In the genomic region with DNA sequence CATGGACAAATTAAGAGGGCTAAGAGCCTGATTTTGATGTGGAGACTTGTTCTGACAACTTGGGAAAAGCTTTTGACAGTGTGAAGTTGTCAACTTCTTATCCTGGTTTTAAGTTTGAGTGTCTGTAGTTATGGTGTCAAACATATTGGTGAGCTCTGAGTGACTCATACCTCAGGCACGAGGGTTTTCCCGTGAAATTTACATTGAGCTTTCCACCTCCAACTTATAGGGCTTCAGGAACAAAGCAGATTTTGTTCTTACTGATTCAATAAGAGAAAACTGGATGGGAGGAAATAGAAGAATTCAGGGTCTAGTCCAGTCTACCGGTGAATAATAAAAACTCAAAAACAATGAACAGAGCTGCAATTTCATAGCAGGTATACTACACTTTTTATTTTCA, we compare ENCODE assay signal across 10 cellular contexts. TPM values are rescaled to one million over a fixed set of nuclear protein-coding genes. Genes with fewer than 3 reads are reported as not detected.
DNase-seq lines count a peak whose midpoint lies in the region; TF ChIP-seq lines count a peak whose summit lies in the region.
"Not testable (repeated sequence)": the region's sequence is repeated elsewhere in the genome, so short reads cannot be mapped to it uniquely, and the experiment has no call there.
"Had no signal": no experiment of that assay in that cellular context is flagged by ENCODE, and none has a peak within 500 bp of the region (broad histone marks: within the 10 kb centered on the region; RNA-seq: fewer than 3 reads in every experiment).

No MANE protein-coding gene starts in this region.

- H3K4me3 ChIP-seq in HEK293 (ENCODE audit: low read depth, low read length); adipocyte (ENCODE audit: low read length); choroid plexus epithelial cell (ENCODE audit: low read depth, low read length): not testable (repeated sequence)

- not testable (repeated sequence) for H3K27me3 ChIP-seq in adipocyte (replicated peaks; ENCODE audit: control insufficient read depth, insufficient read depth, low read length)

- not testable (repeated sequence) for H3K36me3 ChIP-seq in HEK293 (ENCODE audit: control insufficient read depth in 2 of 2, insufficient read depth in 1 of 2, low read length in 2 of 2); adipocyte (ENCODE audit: control insufficient read depth, insufficient read depth, low read length, severe bottlenecking)

- POLR2A ChIA-PET in HEK293 (lab: Yijun Ruan, JAX): not testable (repeated sequence)

- in situ Hi-C loops in Caki2 (cut with HindIII; ENCODE audit: low pct_unique_long_range_greater_than_20kb, low sequenced_read_pairs): not testable (repeated sequence)

- not testable (repeated sequence) for H3K4me1 ChIP-seq in HEK293 (ENCODE audit: control insufficient read depth, insufficient read depth, low read length); adipocyte (ENCODE audit: control insufficient read depth, insufficient read depth, low read length)

- H3K9ac ChIP-seq in adipocyte (ENCODE audit: low read length): not testable (repeated sequence)

- DNase-seq in Caki2 (ENCODE audit: low read depth) (peak; percentile 23), ELR (ENCODE audit: low read depth) (peak; percentile 74), M059J (ENCODE audit: low read depth) (peak; percentile 50), RPMI7951 (ENCODE audit: low read depth) (peak; percentile 62), adipocyte (ENCODE audit: low read depth) (peak; percentile 35), choroid plexus epithelial cell (ENCODE audit: low read depth) (peak; percentile 1), glomerular visceral epithelial cell (ENCODE audit: extremely low spot score) (peak; percentile 41)

- TF ChIP-seq CTCF in HEK293 (tag by site-specific recombination; IDR thresholded peaks at IDR 0.05); choroid plexus epithelial cell (conservative IDR thresholded peaks at IDR 0.05; ENCODE audit: low read depth, low read length): not testable (repeated sequence)

- CTCF ChIA-PET in HEK293 (lab: Yijun Ruan, JAX): interaction anchor here (0.5 to 1.1 kb wide), 3 partner anchors 22 to 526 kb away, joined by 3 to 6 read pairs (median 3); no protein-coding TSS in a partner anchor

- H3K27ac ChIP-seq in HEK293 (ENCODE audit: extremely low read depth, low read depth, low read length): not testable (repeated sequence)

- not testable (repeated sequence) for H3K9me3 ChIP-seq in HEK293 (ENCODE audit: control insufficient read depth, insufficient read depth, low read depth, low read length); adipocyte (ENCODE audit: control insufficient read depth, low read length)

TF ChIP-seq in HEK293, 187 proteins besides CTCF, POLR2A, EP300 and RAD21:
- TF ChIP-seq ZFP37 (tag by site-specific recombination; IDR thresholded peaks at IDR 0.05) (0 out of 2 replicates have a peak, but pooled peaks have one; percentile 28), ZNF394 (tag by site-specific recombination; IDR thresholded peaks at IDR 0.05; ENCODE audit: borderline replicate concordance) (0 out of 2 replicates have a peak, but pooled peaks have one; percentile 34)

RNA-seq across cellular contexts. Expression of gene PSG4, which starts 30.2 kb away (rescaled TPM):
- total RNA-seq in Caki2 (2014; rRNA removed; shearing (Covaris generic); ENCODE audit: low replicate concordance): 1.4 and 2.3 TPM in 2 replicates
- total RNA-seq in M059J (2014; rRNA removed; shearing (Covaris generic)): 127 and 159 TPM in 2 replicates
- 3.3 and 4.6 TPM in 2 replicates for total RNA-seq in RPMI7951 (2014; rRNA removed; shearing (Covaris generic))
- total RNA-seq: B cell; CD4-positive, alpha-beta T cell had no signal

RNA-seq across cellular contexts. Expression of gene PSG9, which starts 33.6 kb away (rescaled TPM):
- not detected in 2 replicates for total RNA-seq in Caki2 (2014; rRNA removed; shearing (Covaris generic); ENCODE audit: low replicate concordance)
- total RNA-seq in M059J (2014; rRNA removed; shearing (Covaris generic)): 4.3 and 5.8 TPM in 2 replicates
- 1.1 and 1.4 TPM in 2 replicates for total RNA-seq in RPMI7951 (2014; rRNA removed; shearing (Covaris generic))
- total RNA-seq: B cell; CD4-positive, alpha-beta T cell had no signal

RNA-seq across cellular contexts. Expression of gene PSG5, which starts 49.4 kb away (rescaled TPM):
- total RNA-seq in Caki2 (2014; rRNA removed; shearing (Covaris generic); ENCODE audit: low replicate concordance): not detected in 2 replicates
- 44.3 and 48.9 TPM in 2 replicates for total RNA-seq in M059J (2014; rRNA removed; shearing (Covaris generic))
- total RNA-seq in RPMI7951 (2014; rRNA removed; shearing (Covaris generic)): 1.3 and 4.1 TPM in 2 replicates
- total RNA-seq: B cell; CD4-positive, alpha-beta T cell had no signal

Comparison
In these comparisons a context has a peak if more than half of its experiments do, and no peak if none do; other contexts are left out.
1. DNase-seq: peak in every context shown above with its lines; median percentile 74 in ELR; 62 in RPMI7951; 50 in M059J; 41 in glomerular visceral epithelial cell; 35 in adipocyte; 23 in Caki2; 1 in choroid plexus epithelial cell.
2. RNA of gene PSG4, which starts 30.2 kb away (total RNA-seq): 127 to 159 TPM in M059J; 3.3 to 4.6 TPM in RPMI7951 and 1.4 to 2.3 TPM in Caki2; every median in the first group is over 10 times any median in the second.